19 cellular contexts compared by ENCODE assay signal in the genomic region with DNA sequence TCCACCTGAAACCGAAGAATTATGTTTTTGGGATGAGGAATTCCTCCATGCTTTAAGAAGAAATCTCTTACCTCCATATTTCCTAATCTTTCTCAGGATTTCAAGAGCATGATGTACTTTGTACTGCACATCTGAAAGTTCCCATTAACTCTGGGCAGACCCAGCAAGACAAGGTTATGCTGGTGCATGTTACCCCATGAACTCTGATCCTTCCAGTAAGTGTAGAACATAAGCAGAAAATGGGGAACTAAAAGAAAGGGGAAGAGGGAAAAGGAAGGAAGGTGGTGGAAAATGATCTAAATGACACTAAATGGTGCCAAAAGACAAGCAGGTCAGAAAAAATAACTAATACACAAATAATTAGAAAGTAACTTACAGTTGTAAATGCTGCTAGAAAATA. TPM values are rescaled to one million over a fixed set of nuclear protein-coding genes. Genes with fewer than 3 reads are reported as not detected.
DNase-seq lines count a peak whose midpoint lies in the region; ATAC-seq and TF ChIP-seq lines count a peak whose summit lies in the region.
"Had no signal": no experiment of that assay in that cellular context is flagged by ENCODE, and none has a peak within 500 bp of the region (broad histone marks: within the 10 kb centered on the region; RNA-seq: fewer than 3 reads in every experiment).

No MANE protein-coding gene starts in this region.

- POLR2A ChIA-PET in naive thymus-derived CD4-positive, alpha-beta T cell (lab: Charles Lee) = no interaction called here

- H3K4me1 ChIP-seq in endodermal cell (ENCODE audit: control insufficient read depth, insufficient read depth, low read length) = peaks cover 27% of the 10 kb centered on the region
- H3K4me1 ChIP-seq in naive thymus-derived CD4-positive, alpha-beta T cell (ENCODE audit: control insufficient read depth in 2 of 2, insufficient read depth in 2 of 2, low read length in 2 of 2) = no peaks in the 10 kb centered on the region

- intact Hi-C loops in naive thymus-derived CD4-positive, alpha-beta T cell (cut with micrococcal nuclease) = loop anchor here in 1 of 2 donors (10.0 kb wide), 1 partner anchor 131 kb away; no protein-coding TSS in a partner anchor

- no peak overlapping the region for H3K27ac Mint-ChIP-seq in endodermal cell
- no peak overlapping the region for H3K27ac Mint-ChIP-seq in naive thymus-derived CD4-positive, alpha-beta T cell
- H3K27ac Mint-ChIP-seq: activated CD4-positive, alpha-beta memory T cell treated with anti-CD3 and anti-CD28 coated beads for 36 hours; H9; stimulated activated naive CD8-positive, alpha-beta T cell treated with anti-CD3 and anti-CD28 coated beads, Interleukin-15, amount 100 ng/mL, for 72 hours; T-helper 1 cell treated with Interleukin-12 subunit alpha and Interleukin-12 subunit beta and Interleukin-4 antibody, amounts not matched to agents 30 μg/mL and 1 μg/mL, for 36 hours had no signal

- CTCF ChIA-PET in naive thymus-derived CD4-positive, alpha-beta T cell (lab: Charles Lee) = no interaction called here

- TF ChIP-seq CTCF in HL-60 (IDR thresholded peaks at IDR 0.05; ENCODE audit: insufficient read depth, low read length) (no peak), endodermal cell (conservative IDR thresholded peaks at IDR 0.05) (no peak)

- WGBS in endodermal cell (ENCODE audit: insufficient coverage in 1 of 2, insufficient read length in 1 of 2), 2 experiments = 92% methylated on average over 1 of the region's 1 CpG; no CpG with 5 or more reads in 1 of the 2 experiments

- no peak overlapping the region for H3K4me3 Mint-ChIP-seq in endodermal cell
- no peak overlapping the region for H3K4me3 Mint-ChIP-seq in naive thymus-derived CD4-positive, alpha-beta T cell
- H3K4me3 Mint-ChIP-seq: activated CD4-positive, alpha-beta memory T cell treated with anti-CD3 and anti-CD28 coated beads for 36 hours; H9; stimulated activated naive CD8-positive, alpha-beta T cell treated with anti-CD3 and anti-CD28 coated beads, Interleukin-15, amount 100 ng/mL, for 72 hours; T-helper 1 cell treated with Interleukin-12 subunit alpha and Interleukin-12 subunit beta and Interleukin-4 antibody, amounts not matched to agents 30 μg/mL and 1 μg/mL, for 36 hours had no signal

- no peak overlapping the region for H3K4me3 ChIP-seq in HL-60 (replicated peaks; ENCODE audit: insufficient read depth, low read length)
- H3K4me3 ChIP-seq in endodermal cell (ENCODE audit: low read length) = peak overlapping the region; percentile 24
- H3K4me3 ChIP-seq in naive thymus-derived CD4-positive, alpha-beta T cell (ENCODE audit: low read length) = no peak overlapping the region
- H3K4me3 ChIP-seq: tibial nerve had no signal

- H3K36me3 ChIP-seq in endodermal cell (ENCODE audit: control insufficient read depth, insufficient read depth, low read length) = peaks cover 24% of the 10 kb centered on the region
- peaks cover 0 to 13% (median 0%) of the 10 kb centered on the region in 3 experiments for H3K36me3 ChIP-seq in naive thymus-derived CD4-positive, alpha-beta T cell (ENCODE audit: control insufficient read depth in 2 of 3, insufficient read depth in 3 of 3, low read length in 3 of 3)

- H3K9me3 ChIP-seq in endodermal cell (ENCODE audit: control insufficient read depth, low read length) = no peaks in the 10 kb centered on the region
- no peaks in the 10 kb centered on the region for H3K9me3 ChIP-seq in naive thymus-derived CD4-positive, alpha-beta T cell (ENCODE audit: control insufficient read depth in 2 of 3, low read length in 3 of 3)
- H3K9me3 ChIP-seq: tibial nerve had no signal

- peaks cover 10% of the 10 kb centered on the region for H3K36me3 Mint-ChIP-seq in endodermal cell (ENCODE audit: low read depth)
- peaks cover 0 to 7% (median 4%) of the 10 kb centered on the region in 5 donors for H3K36me3 Mint-ChIP-seq in naive thymus-derived CD4-positive, alpha-beta T cell

- H3K9ac ChIP-seq in endodermal cell (ENCODE audit: extremely low read depth, low read length, poor library complexity, severe bottlenecking) = no peak overlapping the region

- H3K4me1 Mint-ChIP-seq in endodermal cell = peaks cover 24% of the 10 kb centered on the region
- H3K4me1 Mint-ChIP-seq in naive thymus-derived CD4-positive, alpha-beta T cell = peaks cover 0 to 11% (median 8%) of the 10 kb centered on the region in 7 donors
- H3K4me1 Mint-ChIP-seq: stimulated activated naive CD8-positive, alpha-beta T cell treated with anti-CD3 and anti-CD28 coated beads, Interleukin-15, amount 100 ng/mL, for 72 hours had no signal

- H3K27ac ChIP-seq in HL-60 (replicated peaks) = peak overlapping the region; percentile 33; the same call in 1 of the 2 replicates
- H3K27ac ChIP-seq in endodermal cell (ENCODE audit: low read depth, low read length) = no peak overlapping the region
- no peak overlapping the region for H3K27ac ChIP-seq in naive thymus-derived CD4-positive, alpha-beta T cell (ENCODE audit: low read depth, low read length)
- H3K27ac ChIP-seq: tibial nerve had no signal

- no peaks in the 10 kb centered on the region for H3K27me3 ChIP-seq in HL-60 (ENCODE audit: insufficient read depth, poor library complexity, severe bottlenecking)
- no peaks in the 10 kb centered on the region for H3K27me3 ChIP-seq in endodermal cell (ENCODE audit: control insufficient read depth, insufficient read depth, low read length, poor library complexity, severe bottlenecking)
- H3K27me3 ChIP-seq in naive thymus-derived CD4-positive, alpha-beta T cell (ENCODE audit: control insufficient read depth in 2 of 2, insufficient read depth in 2 of 2, low read length in 2 of 2) = no peaks in the 10 kb centered on the region
- H3K27me3 ChIP-seq: tibial nerve had no signal

- no peaks in the 10 kb centered on the region for H3K27me3 Mint-ChIP-seq in endodermal cell (ENCODE audit: insufficient read depth)
- H3K27me3 Mint-ChIP-seq in naive thymus-derived CD4-positive, alpha-beta T cell = no peaks in the 10 kb centered on the region
- H3K27me3 Mint-ChIP-seq: activated CD4-positive, alpha-beta memory T cell treated with anti-CD3 and anti-CD28 coated beads for 36 hours; stimulated activated naive CD8-positive, alpha-beta T cell treated with anti-CD3 and anti-CD28 coated beads, Interleukin-15, amount 100 ng/mL, for 72 hours had no signal

- ATAC-seq in naive thymus-derived CD4-positive, alpha-beta T cell = peak; percentile 40
- ATAC-seq in HG03108 (IDR thresholded peaks at IDR 0.05; ENCODE audit: unreplicated experiment) (no peak), GM18867 (IDR thresholded peaks at IDR 0.05; ENCODE audit: unreplicated experiment) (no peak)
- ATAC-seq: stimulated activated naive CD8-positive, alpha-beta T cell treated with anti-CD3 and anti-CD28 coated beads, Interleukin-15, amount 100 ng/mL, for 72 hours had no signal

- peak in 1 of 2 experiments; percentile 64 for DNase-seq in HL-60 (ENCODE audit: low read depth in 1 of 2, low spot score in 1 of 2)
- DNase-seq in NOMO-1 treated with DMSO at 0.1 percent for 48 hours (lab: John Stamatoyannopoulos, UW; ENCODE audit: unreplicated experiment) = peak; percentile 53
- DNase-seq in endodermal cell = no peak
- DNase-seq in naive thymus-derived CD4-positive, alpha-beta T cell = no peak
- no peak for DNase-seq in HUDEP-2 (lab: John Stamatoyannopoulos, UW; ENCODE audit: unreplicated experiment in 76 of 76)
- no peak for DNase-seq in AG08395 (ENCODE audit: low spot score)
- DNase-seq: activated CD4-positive, alpha-beta memory T cell treated with anti-CD3 and anti-CD28 coated beads for 36 hours; DMS79; H9; midbrain; NCI-H1417; NCI-H524 treated with DMSO at 0.1 percent for 48 hours; SHP77; stimulated activated CD4-positive, alpha-beta T cell treated with anti-CD3 and anti-CD28 coated beads, Interleukin-4, amount 100 ng/mL, for 4 hours; stimulated activated naive CD8-positive, alpha-beta T cell treated with anti-CD3 and anti-CD28 coated beads, Interleukin-15, amount 100 ng/mL, for 72 hours had no signal

- no peaks in the 10 kb centered on the region for H3K9me3 Mint-ChIP-seq in endodermal cell
- no peaks in the 10 kb centered on the region for H3K9me3 Mint-ChIP-seq in naive thymus-derived CD4-positive, alpha-beta T cell
- H3K9me3 Mint-ChIP-seq: activated CD4-positive, alpha-beta memory T cell treated with anti-CD3 and anti-CD28 coated beads for 36 hours; H9; stimulated activated naive CD8-positive, alpha-beta T cell treated with anti-CD3 and anti-CD28 coated beads, Interleukin-15, amount 100 ng/mL, for 72 hours; T-helper 1 cell treated with Interleukin-12 subunit alpha and Interleukin-12 subunit beta and Interleukin-4 antibody, amounts not matched to agents 30 μg/mL and 1 μg/mL, for 36 hours had no signal

RNA-seq across cellular contexts. Expression of gene STRN, which starts 50.7 kb away (rescaled TPM):
- 10 to 100 TPM; 44.0 to 50.6 TPM for total RNA-seq in endodermal cell
- polyA plus RNA-seq in endodermal cell (2013, experiment 1 of 2) = 17.1 TPM
- polyA plus RNA-seq in endodermal cell (2013, experiment 2 of 2) = 16.8 TPM
- total RNA-seq in naive thymus-derived CD4-positive, alpha-beta T cell = 10 to 100 TPM; 23.0 to 35.0 (median 30.9) TPM
- 10 to 100 TPM; 12.4 to 12.9 TPM for polyA plus RNA-seq in naive thymus-derived CD4-positive, alpha-beta T cell
